10 cellular contexts compared by ENCODE assay signal in the genomic region with DNA sequence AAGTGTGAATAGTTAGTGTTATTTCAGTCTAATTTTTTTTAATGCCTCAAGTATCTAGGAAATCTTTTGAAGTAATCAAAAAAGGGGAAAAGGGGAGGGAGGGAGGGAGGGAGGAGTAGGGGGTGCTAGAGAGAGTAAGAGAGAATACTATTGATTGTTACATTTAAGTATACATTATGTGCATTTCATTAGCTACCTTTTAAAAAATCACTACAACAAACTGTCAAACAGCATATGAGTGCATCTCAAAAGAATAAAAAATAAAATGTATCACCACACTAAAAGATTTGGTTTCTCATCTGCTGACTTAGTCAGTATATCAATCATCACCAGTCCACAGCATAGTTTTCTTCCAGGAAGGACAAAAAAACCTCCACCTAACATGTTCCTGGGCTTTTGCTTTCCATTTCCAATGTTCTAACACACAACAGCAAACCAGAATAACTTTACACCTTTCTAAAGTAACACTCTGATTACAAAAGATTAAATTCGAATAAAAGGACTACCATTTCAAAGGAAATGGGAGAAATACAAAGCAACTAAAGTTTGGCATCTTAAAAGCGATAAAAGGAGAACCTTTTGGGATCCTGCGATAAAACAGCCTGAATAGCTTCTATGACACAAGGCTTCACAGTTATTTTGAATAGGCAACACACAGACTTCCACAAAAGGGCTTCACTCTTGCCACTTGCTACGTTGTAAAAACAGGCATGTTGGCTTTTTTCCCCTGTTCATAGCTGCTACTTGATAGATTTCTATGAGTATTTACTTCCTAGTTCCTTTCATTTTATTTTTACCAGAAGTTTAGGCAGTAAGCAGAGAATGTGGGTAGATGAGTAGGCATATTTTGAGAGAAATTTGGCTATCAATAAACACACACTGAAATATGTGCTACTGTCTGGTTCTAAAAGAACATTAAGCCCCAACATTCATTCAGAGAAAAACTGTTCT.
DNase-seq lines count a peak whose midpoint lies in the region; ATAC-seq and TF ChIP-seq lines count a peak whose summit lies in the region.
"Had no signal": no experiment of that assay in that cellular context is flagged by ENCODE, and none has a peak within 500 bp of the region (broad histone marks: within the 10 kb centered on the region; RNA-seq: fewer than 3 reads in every experiment).

No MANE protein-coding gene starts in this region.

- no peak for ATAC-seq in GM18858 (IDR thresholded peaks at IDR 0.05; ENCODE audit: unreplicated experiment)

- TF ChIP-seq CTCF in fibroblast of villous mesenchyme (IDR thresholded peaks at IDR 0.05; ENCODE audit: insufficient read depth, low read depth, low read length), result no peak
- no peak for TF ChIP-seq CTCF in parathyroid adenoma (IDR thresholded peaks at IDR 0.05)

- no peaks in the 10 kb centered on the region for H3K4me1 ChIP-seq in parathyroid adenoma

- H3K36me3 ChIP-seq in parathyroid adenoma (ENCODE audit: control insufficient read depth, insufficient read depth, low read length), result no peaks in the 10 kb centered on the region

- no peak overlapping the region for H3K9ac ChIP-seq in parathyroid adenoma

- DNase-seq in Ammon's horn (ENCODE audit: low spot score) (peak; percentile 11), SW480 (ENCODE audit: low spot score) (peak; percentile 16), fibroblast of villous mesenchyme (ENCODE audit: low read depth) (peak; percentile 80), NCI-H82 (lab: John Stamatoyannopoulos, UW) (no peak)
- no peak for DNase-seq in central memory CD4-positive, alpha-beta T cell
- no peak for DNase-seq in stimulated activated CD4-positive, alpha-beta T cell treated with anti-CD3 and anti-CD28 coated beads, Interleukin-12 subunit alpha, Interleukin-12 subunit beta, amount 100 ng/mL, for 4 hours
- DNase-seq: CD4-positive, alpha-beta T cell; naive B cell had no signal

- no peaks in the 10 kb centered on the region for H3K9me3 ChIP-seq in parathyroid adenoma (ENCODE audit: control insufficient read depth, low read length)

- no peak overlapping the region for H3K4me2 ChIP-seq in parathyroid adenoma (ENCODE audit: low read length)

- H3K27me3 ChIP-seq in parathyroid adenoma (ENCODE audit: control insufficient read depth, insufficient read depth, low read length), result no peaks in the 10 kb centered on the region

- H3K79me2 ChIP-seq in parathyroid adenoma, result no peaks in the 10 kb centered on the region

- H3K27ac ChIP-seq in parathyroid adenoma, result peak overlapping the region; percentile 70

- peak overlapping the region; percentile 40 for H2AFZ ChIP-seq in parathyroid adenoma

- H3K4me3 ChIP-seq in fibroblast of villous mesenchyme (ENCODE audit: low read depth, low read length) (no peak overlapping the region), parathyroid adenoma (ENCODE audit: low read depth, low read length) (no peak overlapping the region)

Comparison
In these comparisons a context has a peak if more than half of its experiments do, and no peak if none do; other contexts are left out.
1. DNase-seq: peak in Ammon's horn (single experiment), SW480 (single experiment) and fibroblast of villous mesenchyme (single experiment); none in central memory CD4-positive, alpha-beta T cell (single experiment), NCI-H82 (single experiment) and stimulated activated CD4-positive, alpha-beta T cell treated with anti-CD3 and anti-CD28 coated beads, Interleukin-12 subunit alpha, Interleukin-12 subunit beta, amount 100 ng/mL, for 4 hours (single experiment).